8 cellular contexts compared by ENCODE assay signal in the genomic region with DNA sequence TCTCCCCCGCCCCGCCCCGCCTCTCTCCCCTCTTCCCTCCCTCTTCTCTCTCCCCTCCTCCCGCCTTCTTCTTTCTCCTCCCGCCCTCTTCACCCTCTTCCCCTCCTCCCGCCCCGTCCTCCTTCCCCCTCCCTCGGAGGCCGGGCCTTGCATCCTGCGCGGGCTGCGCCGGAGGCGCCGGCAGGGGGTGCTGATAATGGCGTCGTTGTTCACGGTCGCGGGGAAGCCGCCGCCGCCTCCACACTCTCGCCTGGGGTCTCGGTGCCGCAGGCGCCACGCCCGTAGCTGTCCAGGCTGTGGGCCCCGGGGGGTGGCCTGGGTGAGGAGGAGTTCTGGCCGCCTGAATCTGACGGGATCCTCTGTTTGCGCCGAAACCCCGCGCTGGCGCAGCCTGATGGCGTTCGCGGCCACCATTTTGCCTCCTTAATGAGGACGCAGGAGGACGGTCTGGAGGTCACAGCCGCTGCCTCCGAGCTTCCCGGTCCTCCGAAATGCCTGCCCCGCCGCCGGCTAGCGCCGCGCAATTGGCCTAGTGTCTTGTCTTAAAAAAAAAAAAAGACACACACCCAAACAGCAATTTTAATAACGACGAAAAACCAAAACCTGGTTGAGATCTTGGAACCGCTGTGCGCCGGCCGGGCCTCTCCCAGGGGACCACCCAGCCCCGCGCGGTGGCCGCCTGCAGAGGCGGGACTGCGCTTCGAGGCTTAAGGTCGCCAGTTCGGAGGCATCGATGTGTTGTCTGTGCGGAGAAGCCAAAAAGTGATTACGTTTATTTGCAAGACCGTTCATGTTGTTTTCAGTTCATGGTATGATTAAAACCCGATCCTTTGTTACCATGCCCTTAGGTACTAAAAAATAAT.
DNase-seq lines count a peak whose midpoint lies in the region; ATAC-seq and TF ChIP-seq lines count a peak whose summit lies in the region.

No MANE protein-coding gene starts in this region.

- H3K27ac ChIP-seq in colonic mucosa: peak overlapping the region; percentile 95

- intact Hi-C loops in colonic mucosa (cut with DNase I): loop anchor here (2.0 to 10.0 kb wide), 3 partner anchors 74 to 136 kb away; partner anchors contain the start of genes COX20 and HNRNPU

- H3K4me3 ChIP-seq in colonic mucosa: peak overlapping the region; percentile 42

- ATAC-seq in GM19324 (IDR thresholded peaks at IDR 0.05; ENCODE audit: low FRiP score, unreplicated experiment) (peak; percentile 79), HG03460 (IDR thresholded peaks at IDR 0.05; ENCODE audit: unreplicated experiment) (peak; percentile 73)

- H3K9me3 ChIP-seq in colonic mucosa: no peaks in the 10 kb centered on the region

- peak; percentile 57 to 99 (median 96) for DNase-seq in C1 segment of cervical spinal cord (lab: John Stamatoyannopoulos, UW)
- DNase-seq in NCI-H524 (lab: John Stamatoyannopoulos, UW): peak; percentile 88 to 91
- DNase-seq in activated CD4-positive, alpha-beta T cell treated with anti-CD3 and anti-CD28 coated beads for 4 hours: peak; percentile 94
- DNase-seq in colonic mucosa: peak; percentile 94
- DNase-seq in left kidney (ENCODE audit: low read depth, low spot score): peak; percentile 99
- peak; percentile 90 for DNase-seq in stimulated activated CD4-positive, alpha-beta T cell treated with anti-CD3 and anti-CD28 coated beads, Interleukin-1b, Interleukin-23, amount 100 ng/mL, for 48 hours

- peak overlapping the region; percentile 93 to 98 for H3K9ac ChIP-seq in colonic mucosa (ENCODE audit: low read depth in 2 of 2, low read length in 2 of 2)

- H3K36me3 ChIP-seq in colonic mucosa: no peaks in the 10 kb centered on the region

- TF ChIP-seq CTCF in colonic mucosa (IDR thresholded peaks at IDR 0.05): peak; percentile 50

- H3K27me3 ChIP-seq in colonic mucosa: no peaks in the 10 kb centered on the region

- no peaks in the 10 kb centered on the region for H3K4me1 ChIP-seq in colonic mucosa

Comparison
In these comparisons a context has a peak if more than half of its experiments do, and no peak if none do; other contexts are left out.
1. Peak in every context shown above with its lines: DNase-seq, ATAC-seq, H3K4me3 ChIP-seq and H3K27ac ChIP-seq.